Comparison of ENCODE assay signal across 12 cellular contexts in genomic region chr14:51554953-51555352, GRCh38.
DNase-seq lines count a peak whose midpoint lies in the region; ATAC-seq, FAIRE-seq and TF ChIP-seq lines count a peak whose summit lies in the region.
"Had no signal": no experiment of that assay in that cellular context is flagged by ENCODE, and none has a peak within 500 bp of the region (broad histone marks: within the 10 kb centered on the region; RNA-seq: fewer than 3 reads in every experiment).

No MANE protein-coding gene starts in this region.

- no peaks in the 10 kb centered on the region for H3K9me3 Mint-ChIP-seq in natural killer cell
- H3K9me3 Mint-ChIP-seq in natural killer cell treated with Interleukin-12 subunit alpha and Interleukin-12 subunit beta and Interleukin-15 and Interleukin-18, amount 100 ng/mL, for 72 hours, result no peaks in the 10 kb centered on the region
- H3K9me3 Mint-ChIP-seq in naive thymus-derived CD4-positive, alpha-beta T cell, result no peaks in the 10 kb centered on the region
- H3K9me3 Mint-ChIP-seq in nephron progenitor cell, result no peaks in the 10 kb centered on the region
- H3K9me3 Mint-ChIP-seq: nephron had no signal

- POLR2A ChIA-PET in naive thymus-derived CD4-positive, alpha-beta T cell (lab: Charles Lee), result no interaction called here

- H3K4me1 Mint-ChIP-seq in natural killer cell (no peaks in the 10 kb centered on the region), nephron progenitor cell (no peaks in the 10 kb centered on the region)
- no peaks in the 10 kb centered on the region for H3K4me1 Mint-ChIP-seq in natural killer cell treated with Interleukin-12 subunit alpha and Interleukin-12 subunit beta and Interleukin-15 and Interleukin-18, amount 100 ng/mL, for 72 hours (ENCODE audit: low read depth in 2 of 2)
- H3K4me1 Mint-ChIP-seq in naive thymus-derived CD4-positive, alpha-beta T cell, result no peaks in the 10 kb centered on the region
- H3K4me1 Mint-ChIP-seq: nephron had no signal

- FAIRE-seq in RCC 7860 (lab: Jason Lieb, UNC), result peak; percentile 31

- H3K79me2 ChIP-seq in fibroblast of lung (ENCODE audit: control insufficient read depth, insufficient read depth, low read length), result no peaks in the 10 kb centered on the region

- H3K4me2 ChIP-seq in fibroblast of lung (ENCODE audit: extremely low read depth, insufficient read depth, low read length), result peak overlapping the region; percentile 3

- H4K20me1 ChIP-seq in fibroblast of lung (ENCODE audit: control insufficient read depth, extremely low read depth, insufficient read depth, low read length), result no peaks in the 10 kb centered on the region

- peaks cover 16 to 31% of the 10 kb centered on the region in 2 donors for H3K27me3 Mint-ChIP-seq in natural killer cell (ENCODE audit: low read depth in 2 of 2)
- H3K27me3 Mint-ChIP-seq in natural killer cell treated with Interleukin-12 subunit alpha and Interleukin-12 subunit beta and Interleukin-15 and Interleukin-18, amount 100 ng/mL, for 72 hours, result peaks cover 12 to 41% of the 10 kb centered on the region in 2 donors
- H3K27me3 Mint-ChIP-seq in naive thymus-derived CD4-positive, alpha-beta T cell, result peaks cover 11 to 24% (median 12%) of the 10 kb centered on the region in 5 donors
- H3K27me3 Mint-ChIP-seq in nephron progenitor cell (ENCODE audit: low read depth, poor library complexity), result no peaks in the 10 kb centered on the region

- H3K4me1 ChIP-seq in fibroblast of lung (ENCODE audit: control insufficient read depth, extremely low read depth, insufficient read depth, low read length) (peaks cover 15% of the 10 kb centered on the region), colonic mucosa (no peaks in the 10 kb centered on the region)
- no peaks in the 10 kb centered on the region for H3K4me1 ChIP-seq in naive thymus-derived CD4-positive, alpha-beta T cell (ENCODE audit: control insufficient read depth in 2 of 2, insufficient read depth in 2 of 2, low read length in 2 of 2)

- DNase-seq in natural killer cell (no peak), RCC 7860 (ENCODE audit: low spot score) (peak; percentile 58), fibroblast of lung (ENCODE audit: low read depth in 2 of 2) (peak; percentile 58), nephron progenitor cell (no peak), colonic mucosa (no peak)
- DNase-seq in natural killer cell treated with Interleukin-12 subunit alpha and Interleukin-12 subunit beta and Interleukin-15 and Interleukin-18, amount 100 ng/mL, for 72 hours (ENCODE audit: low spot score), result no peak
- DNase-seq in naive thymus-derived CD4-positive, alpha-beta T cell, result no peak
- no peak for DNase-seq in activated CD4-positive, CD25-positive, alpha-beta regulatory T cell treated with anti-CD3 and anti-CD28 coated beads, Interleukin-2, amount 50 U/mL, for 72 hours
- DNase-seq: NCI-H187, SHP77 had no signal

- H3K4me3 ChIP-seq in fibroblast of lung (replicated peaks in 1 of 4; ENCODE audit: control extremely low read depth in 1 of 4, insufficient read depth in 1 of 4, low read depth in 3 of 4, low read length in 4 of 4) (no peak overlapping the region), colonic mucosa (no peak overlapping the region)
- H3K4me3 ChIP-seq in naive thymus-derived CD4-positive, alpha-beta T cell (ENCODE audit: low read length), result no peak overlapping the region

- intact Hi-C loops in natural killer cell (cut with micrococcal nuclease), result loop anchor here (1.0 to 5.0 kb wide), 3 partner anchors 97 to 225 kb away; partner anchors contain the start of gene FRMD6
- intact Hi-C loops in naive thymus-derived CD4-positive, alpha-beta T cell (cut with micrococcal nuclease), result loop anchor here (1.0 to 10.0 kb wide), 5 partner anchors 97 to 422 kb away; no protein-coding TSS in a partner anchor
- intact Hi-C loops in colonic mucosa (cut with DNase I), result loop anchor here (10.0 kb wide), 1 partner anchor 270 kb away; no protein-coding TSS in a partner anchor

- H3K9ac ChIP-seq in fibroblast of lung (ENCODE audit: insufficient read depth, low read length), result no peak overlapping the region
- H3K9ac ChIP-seq in colonic mucosa (ENCODE audit: low read depth in 2 of 2, low read length in 2 of 2), result no peak overlapping the region

- no peaks in the 10 kb centered on the region for H3K27me3 ChIP-seq in fibroblast of lung (ENCODE audit: control insufficient read depth, insufficient read depth, low read length)
- no peaks in the 10 kb centered on the region for H3K27me3 ChIP-seq in naive thymus-derived CD4-positive, alpha-beta T cell (ENCODE audit: control insufficient read depth in 2 of 2, insufficient read depth in 2 of 2, low read length in 2 of 2)
- H3K27me3 ChIP-seq in colonic mucosa, result no peaks in the 10 kb centered on the region

- H3K4me3 Mint-ChIP-seq in natural killer cell (no peak overlapping the region), nephron progenitor cell (no peak overlapping the region)
- H3K4me3 Mint-ChIP-seq in natural killer cell treated with Interleukin-12 subunit alpha and Interleukin-12 subunit beta and Interleukin-15 and Interleukin-18, amount 100 ng/mL, for 72 hours, result no peak overlapping the region
- no peak overlapping the region for H3K4me3 Mint-ChIP-seq in naive thymus-derived CD4-positive, alpha-beta T cell
- H3K4me3 Mint-ChIP-seq: nephron had no signal

- H3K9me3 ChIP-seq in fibroblast of lung (ENCODE audit: control insufficient read depth, insufficient read depth, low read depth, low read length) (no peaks in the 10 kb centered on the region), colonic mucosa (no peaks in the 10 kb centered on the region)
- no peaks in the 10 kb centered on the region for H3K9me3 ChIP-seq in naive thymus-derived CD4-positive, alpha-beta T cell (ENCODE audit: control insufficient read depth in 2 of 3, low read length in 3 of 3)

- H3K27ac ChIP-seq in fibroblast of lung (ENCODE audit: insufficient read depth, low read length), result peak overlapping the region; percentile 78
- no peak overlapping the region for H3K27ac ChIP-seq in naive thymus-derived CD4-positive, alpha-beta T cell (ENCODE audit: low read depth, low read length)
- no peak overlapping the region for H3K27ac ChIP-seq in colonic mucosa
- H3K27ac ChIP-seq: C4-2B had no signal

- CTCF ChIA-PET in naive thymus-derived CD4-positive, alpha-beta T cell (lab: Charles Lee), result interaction anchor here (1.0 to 1.8 kb wide), 4 partner anchors 9 to 225 kb away, joined by 3 to 6 read pairs (median 4); partner anchors contain the start of gene FRMD6

- peak; percentile 24 to 75 (median 50) for ATAC-seq in natural killer cell
- ATAC-seq in natural killer cell treated with Interleukin-12 subunit alpha and Interleukin-12 subunit beta and Interleukin-15 and Interleukin-18, amount 100 ng/mL, for 72 hours, result no peak
- no peak for ATAC-seq in naive thymus-derived CD4-positive, alpha-beta T cell

- TF ChIP-seq CTCF in natural killer cell (IDR thresholded peaks at IDR 0.05) (peak; percentile 54), fibroblast of lung (conservative IDR thresholded peaks at IDR 0.05 in 1 of 2, IDR thresholded peaks at IDR 0.05 in 1 of 2; ENCODE audit: low read depth in 1 of 2, low read length in 2 of 2) (peak; percentile 11 to 30), nephron progenitor cell (IDR thresholded peaks at IDR 0.05) (no peak), colonic mucosa (IDR thresholded peaks at IDR 0.05) (no peak)

- H3K36me3 ChIP-seq in fibroblast of lung (ENCODE audit: control insufficient read depth, insufficient read depth, low read length) (no peaks in the 10 kb centered on the region), colonic mucosa (no peaks in the 10 kb centered on the region)
- H3K36me3 ChIP-seq in naive thymus-derived CD4-positive, alpha-beta T cell (ENCODE audit: control insufficient read depth in 2 of 3, insufficient read depth in 3 of 3, low read length in 3 of 3), result no peaks in the 10 kb centered on the region

- H3K27ac Mint-ChIP-seq in natural killer cell (no peak overlapping the region), nephron progenitor cell (no peak overlapping the region)
- H3K27ac Mint-ChIP-seq in natural killer cell treated with Interleukin-12 subunit alpha and Interleukin-12 subunit beta and Interleukin-15 and Interleukin-18, amount 100 ng/mL, for 72 hours, result no peak overlapping the region
- no peak overlapping the region for H3K27ac Mint-ChIP-seq in naive thymus-derived CD4-positive, alpha-beta T cell
- H3K27ac Mint-ChIP-seq: nephron had no signal

- H3K36me3 Mint-ChIP-seq in natural killer cell, result no peaks in the 10 kb centered on the region
- H3K36me3 Mint-ChIP-seq in natural killer cell treated with Interleukin-12 subunit alpha and Interleukin-12 subunit beta and Interleukin-15 and Interleukin-18, amount 100 ng/mL, for 72 hours, result no peaks in the 10 kb centered on the region
- H3K36me3 Mint-ChIP-seq in naive thymus-derived CD4-positive, alpha-beta T cell, result no peaks in the 10 kb centered on the region
- no peaks in the 10 kb centered on the region for H3K36me3 Mint-ChIP-seq in nephron progenitor cell (ENCODE audit: low read depth)

- no peak overlapping the region for H2AFZ ChIP-seq in fibroblast of lung (ENCODE audit: low read length)

Comparison
In these comparisons a context has a peak if more than half of its experiments do, and no peak if none do; other contexts are left out.
1. ATAC-seq: peak in natural killer cell (3 of 3); none in natural killer cell treated with Interleukin-12 subunit alpha and Interleukin-12 subunit beta and Interleukin-15 and Interleukin-18, amount 100 ng/mL, for 72 hours (0 of 2) and naive thymus-derived CD4-positive, alpha-beta T cell (single experiment).
2. DNase-seq: peak in RCC 7860 (single experiment) and fibroblast of lung (2 of 2); none in natural killer cell (single experiment), natural killer cell treated with Interleukin-12 subunit alpha and Interleukin-12 subunit beta and Interleukin-15 and Interleukin-18, amount 100 ng/mL, for 72 hours (single experiment), naive thymus-derived CD4-positive, alpha-beta T cell (0 of 9), nephron progenitor cell (single experiment), activated CD4-positive, CD25-positive, alpha-beta regulatory T cell treated with anti-CD3 and anti-CD28 coated beads, Interleukin-2, amount 50 U/mL, for 72 hours (single experiment) and colonic mucosa (single experiment).
3. CTCF ChIP-seq: peak in natural killer cell (single experiment) and fibroblast of lung (2 of 2); none in nephron progenitor cell (single experiment) and colonic mucosa (single experiment).